ENCODE assay signal across 11 cellular contexts in genomic region chr6:167501831-167502385, GRCh38.
DNase-seq lines count a peak whose midpoint lies in the region; ATAC-seq, FAIRE-seq and TF ChIP-seq lines count a peak whose summit lies in the region.
"Had no signal": no experiment of that assay in that cellular context is flagged by ENCODE, and none has a peak within 500 bp of the region (broad histone marks: within the 10 kb centered on the region; RNA-seq: fewer than 3 reads in every experiment).

No MANE protein-coding gene starts in this region.

- 54% methylated on average over 10 of the region's 19 CpGs for WGBS in A549 (ENCODE audit: missing lambda C conversion rate)

- no peaks in the 10 kb centered on the region for H3F3A ChIP-seq in PC-9 (ENCODE audit: insufficient read depth, low read depth)

- CTCF ChIA-PET in A549 (lab: Yijun Ruan, JAX) = interaction anchor here (0.8 kb wide), 1 partner anchor 120 kb away, joined by 3 read pairs; no protein-coding TSS in a partner anchor
- CTCF ChIA-PET in PC-9 (lab: Charles Lee) = no interaction called here

- POLR2A ChIA-PET in A549 (lab: Yijun Ruan, JAX) (no interaction called here), PC-9 (lab: Charles Lee; ENCODE audit: unreplicated experiment) (no interaction called here)

- peak; percentile 87 to 90 for ATAC-seq in A549
- ATAC-seq in HG03442 (IDR thresholded peaks at IDR 0.05; ENCODE audit: unreplicated experiment) = no peak

- H3K9me3 Mint-ChIP-seq in T-helper 2 cell treated with Interferon-gamma antibody and Interleukin-4, amounts not matched to agents 5 μg/mL and 100 μg/mL, for 36 hours = no peaks in the 10 kb centered on the region
- H3K9me3 Mint-ChIP-seq: stimulated activated naive CD8-positive, alpha-beta T cell treated with anti-CD3 and anti-CD28 coated beads, Interleukin-15, amount 100 ng/mL, for 72 hours had no signal

- no peaks in the 10 kb centered on the region for H3K36me3 Mint-ChIP-seq in T-helper 2 cell treated with Interferon-gamma antibody and Interleukin-4, amounts not matched to agents 5 μg/mL and 100 μg/mL, for 36 hours (ENCODE audit: low read depth)

- no peaks in the 10 kb centered on the region for H3K4me1 Mint-ChIP-seq in T-helper 2 cell treated with Interferon-gamma antibody and Interleukin-4, amounts not matched to agents 5 μg/mL and 100 μg/mL, for 36 hours (ENCODE audit: low read depth)
- H3K4me1 Mint-ChIP-seq: stimulated activated naive CD8-positive, alpha-beta T cell treated with anti-CD3 and anti-CD28 coated beads, Interleukin-15, amount 100 ng/mL, for 72 hours had no signal

- TF ChIP-seq POLR2A in A549 (IDR thresholded peaks at IDR 0.05; ENCODE audit: low read length) (no peak), GM12892 (IDR thresholded peaks at IDR 0.05; ENCODE audit: low read depth, low read length) (no peak)

- intact Hi-C loops in PC-9 (cut with micrococcal nuclease; ENCODE audit: unreplicated experiment) = no loop called here

- peak; percentile 35 to 55 for DNase-seq in A549 (ENCODE audit: low read depth in 1 of 2, low spot score in 1 of 2)
- DNase-seq in PC-9 = peak in 1 of 2 experiments; percentile 9
- no peak for DNase-seq in kidney epithelial cell (ENCODE audit: low read depth)
- no peak for DNase-seq in GM12892 (ENCODE audit: insufficient read length)
- DNase-seq in NCI-H446 (lab: John Stamatoyannopoulos, UW) = no peak
- DNase-seq in T-helper 2 cell treated with Interferon-gamma antibody and Interleukin-4, amounts not matched to agents 5 μg/mL and 100 μg/mL, for 36 hours (ENCODE audit: low spot score) = no peak
- DNase-seq: spleen; stimulated activated naive CD8-positive, alpha-beta T cell treated with anti-CD3 and anti-CD28 coated beads, Interleukin-15, amount 100 ng/mL, for 72 hours had no signal

- H3K9me3 ChIP-seq in A549 (no peaks in the 10 kb centered on the region), PC-9 (ENCODE audit: insufficient read depth, low read depth) (no peaks in the 10 kb centered on the region)

- H3K4me2 ChIP-seq in A549 = no peak overlapping the region
- no peak overlapping the region for H3K4me2 ChIP-seq in PC-9

- peak; percentile 34 to 44 for TF ChIP-seq RAD21 in A549 (conservative IDR thresholded peaks at IDR 0.05 in 1 of 2, IDR thresholded peaks at IDR 0.05 in 1 of 2)

- no peaks in the 10 kb centered on the region for H4K20me1 ChIP-seq in PC-9 (ENCODE audit: insufficient read depth)

- H3K27me3 ChIP-seq in PC-9 (ENCODE audit: insufficient read depth, low read depth) = peaks cover 96% of the 10 kb centered on the region
- H3K27me3 ChIP-seq in kidney epithelial cell (ENCODE audit: control insufficient read depth, insufficient read depth, low read length) = no peaks in the 10 kb centered on the region

- H3K27ac Mint-ChIP-seq in T-helper 2 cell treated with Interferon-gamma antibody and Interleukin-4, amounts not matched to agents 5 μg/mL and 100 μg/mL, for 36 hours = no peak overlapping the region
- H3K27ac Mint-ChIP-seq: stimulated activated naive CD8-positive, alpha-beta T cell treated with anti-CD3 and anti-CD28 coated beads, Interleukin-15, amount 100 ng/mL, for 72 hours had no signal

- no TSS peak for BruUV-seq in PC-9 (replicated peaks; lab: Mats Ljungman, UMichigan)

- TF ChIP-seq CTCF in A549 (IDR thresholded peaks at IDR 0.05) (peak; percentile 16; the same call in 1 of the 3 replicates), GM12874 (IDR thresholded peaks at IDR 0.05; ENCODE audit: insufficient read depth, low read depth, low read length) (0 out of 2 replicates have a peak, but pooled peaks have one; percentile 5), PC-9 (conservative IDR thresholded peaks at IDR 0.05) (peak; percentile 42; the same call in 1 of the 2 replicates), kidney epithelial cell (IDR thresholded peaks at IDR 0.05; ENCODE audit: insufficient read depth, low read length, poor library complexity, severe bottlenecking) (peak; percentile 51)

- no peaks in the 10 kb centered on the region for H3K9me2 ChIP-seq in PC-9 (ENCODE audit: insufficient read depth)

- H3K4me3 Mint-ChIP-seq in T-helper 2 cell treated with Interferon-gamma antibody and Interleukin-4, amounts not matched to agents 5 μg/mL and 100 μg/mL, for 36 hours = no peak overlapping the region
- H3K4me3 Mint-ChIP-seq: stimulated activated naive CD8-positive, alpha-beta T cell treated with anti-CD3 and anti-CD28 coated beads, Interleukin-15, amount 100 ng/mL, for 72 hours had no signal

- H3K4me1 ChIP-seq in A549 (no peaks in the 10 kb centered on the region), PC-9 (replicated peaks; ENCODE audit: insufficient read depth) (no peaks in the 10 kb centered on the region)
- H3K4me1 ChIP-seq: spleen had no signal

- no peak for TF ChIP-seq EP300 in A549 (IDR thresholded peaks at IDR 0.05)

- H2AFZ ChIP-seq in PC-9 = no peak overlapping the region

- FAIRE-seq in A549 (lab: Jason Lieb, UNC) = no peak
- no peak for FAIRE-seq in GM12892 (lab: Jason Lieb, UNC)
- FAIRE-seq: colon had no signal

- no peaks in the 10 kb centered on the region for H3K79me2 ChIP-seq in PC-9 (ENCODE audit: low read depth)

- H3K4me3 ChIP-seq in A549 (no peak overlapping the region), PC-9 (no peak overlapping the region), kidney epithelial cell (ENCODE audit: low read depth, low read length) (no peak overlapping the region)
- H3K4me3 ChIP-seq: spleen had no signal

- H3K36me3 ChIP-seq in PC-9 (ENCODE audit: low read depth) = no peaks in the 10 kb centered on the region
- H3K36me3 ChIP-seq in kidney epithelial cell (ENCODE audit: control insufficient read depth, insufficient read depth, low read length) = no peaks in the 10 kb centered on the region
- H3K36me3 ChIP-seq: spleen had no signal

- H3K27ac ChIP-seq in A549 (no peak overlapping the region), PC-9 (no peak overlapping the region)
- H3K27ac ChIP-seq: spleen had no signal

- no peaks in the 10 kb centered on the region for H3K27me3 Mint-ChIP-seq in T-helper 2 cell treated with Interferon-gamma antibody and Interleukin-4, amounts not matched to agents 5 μg/mL and 100 μg/mL, for 36 hours (ENCODE audit: low read depth)

TF ChIP-seq in A549, 52 proteins besides CTCF, POLR2A, EP300 and RAD21:
- TF ChIP-seq TP53 (CRISPR knock-in tag; IDR thresholded peaks at IDR 0.05) = no peak
- TF ChIP-seq SMC3 (IDR thresholded peaks at IDR 0.05) = peak; percentile 44; the same call in 2 of the 3 replicates

Comparison
In these comparisons a context has a peak if more than half of its experiments do, and no peak if none do; other contexts are left out.
1. DNase-seq: peak in A549 (2 of 2); none in kidney epithelial cell (single experiment), GM12892 (single experiment), NCI-H446 (0 of 2) and T-helper 2 cell treated with Interferon-gamma antibody and Interleukin-4, amounts not matched to agents 5 μg/mL and 100 μg/mL, for 36 hours (single experiment).
2. Peak in every context shown above with its lines, with median percentiles within 50 percentile points of each other: CTCF ChIP-seq.